In genomic region chr19:13764101-13764807, GRCh38 we compare ENCODE assay signal across 8 cellular contexts. TPM values are rescaled to one million over a fixed set of nuclear protein-coding genes. Genes with fewer than 3 reads are reported as not detected.
DNase-seq lines count a peak whose midpoint lies in the region; ATAC-seq lines count a peak whose summit lies in the region.

TSS of gene MRI1 (plus strand) at chr19:13764522. CDS start at chr19:13764589, 67 bp downstream.

- no peak for ATAC-seq in HG03159 (IDR thresholded peaks at IDR 0.05; ENCODE audit: unreplicated experiment)

- peak; percentile 42 for DNase-seq in CD1c-positive myeloid dendritic cell (ENCODE audit: extremely low spot score)
- DNase-seq in H4 (ENCODE audit: low spot score), result peak; percentile 54
- peak; percentile 73 for DNase-seq in NCI-H2171 (lab: John Stamatoyannopoulos, UW)
- peak; percentile 30 for DNase-seq in activated CD4-positive, CD25-positive, alpha-beta regulatory T cell treated with anti-CD3 and anti-CD28 coated beads, Interleukin-2, amount 50 U/mL, for 16 hours (ENCODE audit: low read depth, low spot score)
- DNase-seq in cerebellar cortex (ENCODE audit: low spot score), result peak; percentile 70
- DNase-seq in islet precursor cell, result peak; percentile 74
- DNase-seq in stimulated activated CD4-positive, alpha-beta T cell treated with anti-CD3 and anti-CD28 coated beads, Interleukin-12 subunit alpha, Interleukin-12 subunit beta, amount 100 ng/mL, for 24 hours (ENCODE audit: low read depth in 2 of 2), result peak; percentile 48 to 57

RNA-seq across cellular contexts. Expression of gene MRI1, which starts in this region (rescaled TPM):
- total RNA-seq in H4 (2014; rRNA removed; shearing (Covaris generic)), result 19.8 and 31.9 TPM in 2 replicates
